In genomic region chr1:46289976-46290375, GRCh38 we compare ENCODE assay signal across 26 cellular contexts. TPM values are rescaled to one million over a fixed set of nuclear protein-coding genes. Genes with fewer than 3 reads are reported as not detected.
DNase-seq lines count a peak whose midpoint lies in the region; ATAC-seq and TF ChIP-seq lines count a peak whose summit lies in the region.
"Had no signal": no experiment of that assay in that cellular context is flagged by ENCODE, and none has a peak within 500 bp of the region (broad histone marks: within the 10 kb centered on the region; RNA-seq: fewer than 3 reads in every experiment).

No MANE protein-coding gene starts in this region.

- POLR2A ChIA-PET in PC-9 (lab: Charles Lee; ENCODE audit: unreplicated experiment): interaction anchor here (0.7 to 0.8 kb wide), 2 partner anchors 56 to 183 kb away, joined by 3 to 6 read pairs; no protein-coding TSS in a partner anchor

- H3K27me3 ChIP-seq in ACC112 (ENCODE audit: insufficient read depth, low read length) (no peaks in the 10 kb centered on the region), PC-9 (ENCODE audit: insufficient read depth, low read depth) (no peaks in the 10 kb centered on the region), endodermal cell (ENCODE audit: control insufficient read depth, insufficient read depth, low read length, poor library complexity, severe bottlenecking) (no peaks in the 10 kb centered on the region)
- H3K27me3 ChIP-seq: neural progenitor cell, pancreas had no signal

- H3K79me2 ChIP-seq in ACC112 (ENCODE audit: control insufficient read depth, insufficient read depth, low read length, unreplicated experiment): no peaks in the 10 kb centered on the region
- no peaks in the 10 kb centered on the region for H3K79me2 ChIP-seq in PC-9 (ENCODE audit: low read depth)

- peak overlapping the region; percentile 32 for H3K27ac Mint-ChIP-seq in endodermal cell
- H3K27ac Mint-ChIP-seq: IgD-negative memory B cell; neural progenitor cell; stimulated activated memory B cell treated with anti-CD40 and anti-IgM and Interleukin-4, amounts not matched to agents 10 μg/mL and 1 μg/mL and 100 μg/mL, for 72 hours; type B pancreatic cell had no signal

- no peak overlapping the region for H3K4me3 Mint-ChIP-seq in endodermal cell
- H3K4me3 Mint-ChIP-seq: dendritic cell treated with granulocyte-macrophage colony-stimulating factor and Interleukin-4, amounts not matched to agents 40 ng/mL and 50 ng/mL, for 4 days; IgD-negative memory B cell; neural progenitor cell; stimulated activated memory B cell treated with anti-CD40 and anti-IgM and Interleukin-4, amounts not matched to agents 10 μg/mL and 1 μg/mL and 100 μg/mL, for 72 hours; type B pancreatic cell had no signal

- no peaks in the 10 kb centered on the region for H3K4me1 Mint-ChIP-seq in endodermal cell
- H3K4me1 Mint-ChIP-seq: IgD-negative memory B cell; neural progenitor cell; stimulated activated memory B cell treated with anti-CD40 and anti-IgM and Interleukin-4, amounts not matched to agents 10 μg/mL and 1 μg/mL and 100 μg/mL, for 72 hours had no signal

- H4K20me1 ChIP-seq in PC-9 (ENCODE audit: insufficient read depth): no peaks in the 10 kb centered on the region

- H3K9me3 ChIP-seq in PC-9 (ENCODE audit: insufficient read depth, low read depth) (no peaks in the 10 kb centered on the region), endodermal cell (ENCODE audit: control insufficient read depth, low read length) (no peaks in the 10 kb centered on the region)
- H3K9me3 ChIP-seq: pancreas had no signal

- no peak for ATAC-seq in HG03378 (IDR thresholded peaks at IDR 0.05; ENCODE audit: unreplicated experiment)
- ATAC-seq in HG02938 (IDR thresholded peaks at IDR 0.05; ENCODE audit: unreplicated experiment): no peak
- ATAC-seq: esophagus mucosa; HCT116; pancreas; Right ventricle myocardium inferior; SK-N-SH treated with all-trans-retinoic acid at 6 μM for 48 hours; stimulated activated memory B cell treated with anti-CD40 and anti-IgM and Interleukin-4, amounts not matched to agents 10 μg/mL and 1 μg/mL and 100 μg/mL, for 72 hours had no signal

- intact Hi-C loops in PC-9 (cut with micrococcal nuclease; ENCODE audit: unreplicated experiment): no loop called here

- H2AFZ ChIP-seq in ACC112 (ENCODE audit: low read length, unreplicated experiment): no peak overlapping the region
- no peak overlapping the region for H2AFZ ChIP-seq in PC-9
- H2AFZ ChIP-seq: neural progenitor cell had no signal

- no peaks in the 10 kb centered on the region for H3K27me3 Mint-ChIP-seq in endodermal cell (ENCODE audit: insufficient read depth)
- H3K27me3 Mint-ChIP-seq: dendritic cell treated with granulocyte-macrophage colony-stimulating factor and Interleukin-4, amounts not matched to agents 40 ng/mL and 50 ng/mL, for 4 days; IgD-negative memory B cell; stimulated activated memory B cell treated with anti-CD40 and anti-IgM and Interleukin-4, amounts not matched to agents 10 μg/mL and 1 μg/mL and 100 μg/mL, for 72 hours; type B pancreatic cell had no signal

- peaks cover 22% of the 10 kb centered on the region for H3K4me1 ChIP-seq in ACC112 (ENCODE audit: control insufficient read depth, insufficient read depth, low read length, unreplicated experiment)
- peaks cover 12% of the 10 kb centered on the region for H3K4me1 ChIP-seq in PC-9 (replicated peaks; ENCODE audit: insufficient read depth)
- no peaks in the 10 kb centered on the region for H3K4me1 ChIP-seq in endodermal cell (ENCODE audit: control insufficient read depth, insufficient read depth, low read length)
- H3K4me1 ChIP-seq: neural progenitor cell, pancreas had no signal

- WGBS in endodermal cell (ENCODE audit: insufficient coverage in 1 of 2, insufficient read length in 1 of 2), 2 experiments: 73 to 87% methylated on average over 3 to 4 of the region's 4 CpGs

- H3K36me3 ChIP-seq in ACC112 (ENCODE audit: insufficient read depth, low read length): peaks cover 14% of the 10 kb centered on the region
- peaks cover 15% of the 10 kb centered on the region; the same call in 1 of the 2 replicates for H3K36me3 ChIP-seq in PC-9 (ENCODE audit: low read depth)
- H3K36me3 ChIP-seq in endodermal cell (ENCODE audit: control insufficient read depth, insufficient read depth, low read length): peaks cover 80% of the 10 kb centered on the region
- H3K36me3 ChIP-seq: neural progenitor cell had no signal

- CTCF ChIA-PET in PC-9 (lab: Charles Lee): interaction anchor here (0.5 kb wide), 1 partner anchor 15 kb away, joined by 3 read pairs; no protein-coding TSS in a partner anchor

- H3K9me3 Mint-ChIP-seq in endodermal cell: no peaks in the 10 kb centered on the region
- H3K9me3 Mint-ChIP-seq: dendritic cell treated with granulocyte-macrophage colony-stimulating factor and Interleukin-4, amounts not matched to agents 40 ng/mL and 50 ng/mL, for 4 days; IgD-negative memory B cell; neural progenitor cell; stimulated activated memory B cell treated with anti-CD40 and anti-IgM and Interleukin-4, amounts not matched to agents 10 μg/mL and 1 μg/mL and 100 μg/mL, for 72 hours; type B pancreatic cell had no signal

- TF ChIP-seq CTCF in PC-9 (conservative IDR thresholded peaks at IDR 0.05): no peak
- TF ChIP-seq CTCF in endodermal cell (conservative IDR thresholded peaks at IDR 0.05): no peak

- DNase-seq in NCI-H1694 treated with DMSO at 0.1 percent for 48 hours (lab: John Stamatoyannopoulos, UW): peak; percentile 12
- DNase-seq in NCI-H1694 (lab: John Stamatoyannopoulos, UW): no peak
- no peak for DNase-seq in PC-9
- no peak for DNase-seq in endodermal cell
- no peak for DNase-seq in dedifferentiated amniotic fluid mesenchymal stem cell (ENCODE audit: extremely low spot score)
- DNase-seq: activated CD4-positive, CD25-positive, alpha-beta regulatory T cell treated with anti-CD3 and anti-CD28 coated beads, Interleukin-2, amount 50 U/mL, for 72 hours; activated gamma-delta T cell; DMS79 treated with DMSO at 0.1 percent for 48 hours; NCI-H1092; NCI-H2029; NCI-H524 treated with DMSO at 0.1 percent for 48 hours; pancreas; retina had no signal

- no peak overlapping the region for H3K9ac ChIP-seq in endodermal cell (ENCODE audit: extremely low read depth, low read length, poor library complexity, severe bottlenecking)
- H3K9ac ChIP-seq: neural progenitor cell had no signal

- no peak overlapping the region for H3K4me2 ChIP-seq in PC-9
- H3K4me2 ChIP-seq: neural progenitor cell had no signal

- H3K27ac ChIP-seq in ACC112 (ENCODE audit: low read depth, low read length): peak overlapping the region; percentile 64
- H3K27ac ChIP-seq in PC-9: peak overlapping the region; percentile 60; the same call in 1 of the 2 replicates
- no peak overlapping the region for H3K27ac ChIP-seq in endodermal cell (ENCODE audit: low read depth, low read length)
- H3K27ac ChIP-seq: neural progenitor cell, pancreas, skin epidermis had no signal

- H3K36me3 Mint-ChIP-seq in endodermal cell (ENCODE audit: low read depth): peaks cover 51% of the 10 kb centered on the region
- H3K36me3 Mint-ChIP-seq: IgD-negative memory B cell had no signal

- no peaks in the 10 kb centered on the region for H3K9me2 ChIP-seq in PC-9 (ENCODE audit: insufficient read depth)

- BruUV-seq in PC-9 (replicated peaks; lab: Mats Ljungman, UMichigan): no TSS peak

- no peak overlapping the region for H3K4me3 ChIP-seq in ACC112 (ENCODE audit: low read depth, low read length)
- H3K4me3 ChIP-seq in PC-9: no peak overlapping the region
- H3K4me3 ChIP-seq in endodermal cell (ENCODE audit: low read length): no peak overlapping the region
- H3K4me3 ChIP-seq: neural progenitor cell, pancreas, skin epidermis had no signal

- H3F3A ChIP-seq in PC-9 (ENCODE audit: insufficient read depth, low read depth): peaks cover 28% of the 10 kb centered on the region

RNA-seq across cellular contexts. Expression of gene LRRC41, which starts 13.4 kb away (rescaled TPM):
- total RNA-seq in PC-9 (2021) (65.9 and 66.3 TPM in 2 replicates), endodermal cell (10 to 100 TPM; 74.2 to 88.9 TPM)
- 65.0 TPM for polyA plus RNA-seq in endodermal cell (2013, experiment 1 of 2)
- polyA plus RNA-seq in endodermal cell (2013, experiment 2 of 2): 60.3 TPM

RNA-seq across cellular contexts. Expression of gene UQCRH, which starts 13.5 kb away (rescaled TPM):
- 457 and 551 TPM in 2 replicates for total RNA-seq in PC-9 (2021)
- 100 to 1,000 TPM; 375 to 400 TPM for total RNA-seq in endodermal cell
- polyA plus RNA-seq in endodermal cell (2013, experiment 1 of 2): 425 TPM
- 398 TPM for polyA plus RNA-seq in endodermal cell (2013, experiment 2 of 2)

RNA-seq across cellular contexts. Expression of gene RAD54L, which starts 42.4 kb away (rescaled TPM):
- total RNA-seq in PC-9 (2021) (44.8 and 56.4 TPM in 2 replicates), endodermal cell (10 to 100 TPM; 38.6 to 58.3 TPM)
- polyA plus RNA-seq in endodermal cell (2013, experiment 1 of 2): 31.0 TPM
- 30.3 TPM for polyA plus RNA-seq in endodermal cell (2013, experiment 2 of 2)

RNA-seq across cellular contexts. Expression of gene NSUN4, which starts 50.6 kb away (rescaled TPM):
- 31.7 and 33.9 TPM in 2 replicates for total RNA-seq in PC-9 (2021)
- 10 to 100 TPM; 16.3 to 19.0 TPM for total RNA-seq in endodermal cell
- 16.5 TPM for polyA plus RNA-seq in endodermal cell (2013, experiment 1 of 2)
- polyA plus RNA-seq in endodermal cell (2013, experiment 2 of 2): 15.7 TPM
